In the genomic region with DNA sequence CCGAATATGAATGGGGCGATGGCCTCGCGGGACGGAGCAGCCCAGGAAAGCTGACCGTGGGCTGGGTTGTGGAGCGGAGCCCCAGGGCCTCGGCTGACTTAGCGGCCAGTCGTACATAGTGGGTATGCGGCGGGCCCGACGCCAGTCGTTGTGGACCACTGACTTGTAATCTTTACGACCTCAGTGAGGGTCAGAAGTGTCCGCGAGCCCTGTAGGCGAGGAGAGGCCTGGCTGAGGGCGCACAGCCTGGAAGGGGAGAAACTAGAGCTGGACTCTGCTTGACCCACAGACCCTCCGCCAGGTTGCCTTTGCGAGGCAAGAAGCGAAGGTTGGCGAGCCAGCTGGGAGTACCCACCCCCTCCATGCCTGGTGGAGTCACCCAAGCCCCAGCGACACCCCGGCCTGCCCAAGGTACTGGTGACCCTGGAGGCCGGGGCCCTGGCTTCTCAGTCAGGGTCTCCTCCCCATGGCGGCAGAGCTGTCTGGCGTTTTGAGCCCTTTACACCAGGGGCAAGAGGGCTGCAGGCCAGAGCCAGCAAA, we compare ENCODE assay signal across 8 cellular contexts. TPM values are rescaled to one million over a fixed set of nuclear protein-coding genes. Genes with fewer than 3 reads are reported as not detected.
DNase-seq lines count a peak whose midpoint lies in the region; ATAC-seq lines count a peak whose summit lies in the region.

No MANE protein-coding gene starts in this region.

- in situ Hi-C loops in ACHN (cut with HindIII; ENCODE audit: low pct_ligation_motif_present, low pct_unique_long_range_greater_than_20kb, low sequenced_read_pairs) = no loop called here

- H3K9me3 ChIP-seq in CD4-positive, alpha-beta memory T cell (ENCODE audit: control insufficient read depth in 1 of 2, low read length in 2 of 2) = no peaks in the 10 kb centered on the region
- no peaks in the 10 kb centered on the region for H3K9me3 ChIP-seq in muscle layer of colon (ENCODE audit: low read length)

- peak overlapping the region; percentile 94 for H3K27ac ChIP-seq in CD4-positive, alpha-beta memory T cell (ENCODE audit: low read depth, low read length)
- H3K27ac ChIP-seq in cingulate gyrus (ENCODE audit: low read depth, low read length) = peak overlapping the region; percentile 100
- H3K27ac ChIP-seq in muscle layer of colon (ENCODE audit: low read depth, low read length) = peak overlapping the region; percentile 85

- peak overlapping the region; percentile 98 for H3K9ac ChIP-seq in muscle layer of colon (ENCODE audit: low read length)

- peaks cover 5% of the 10 kb centered on the region for H3K27me3 ChIP-seq in CD4-positive, alpha-beta memory T cell (ENCODE audit: insufficient read depth, low read length)
- H3K27me3 ChIP-seq in muscle layer of colon (ENCODE audit: control insufficient read depth in 1 of 2, insufficient read depth in 2 of 2, low read length in 2 of 2) = no peaks in the 10 kb centered on the region

- no peak for ATAC-seq in HG03135 (IDR thresholded peaks at IDR 0.05; ENCODE audit: unreplicated experiment)

- POLR2A ChIA-PET in CD4-positive, alpha-beta memory T cell (lab: Charles Lee; ENCODE audit: partially characterized antibody) = interaction anchor here (0.6 to 4.2 kb wide), 21 partner anchors 13 to 414 kb away, joined by 3 to 32 read pairs (median 4); a partner anchor contains a TSS

- H3K36me3 ChIP-seq in CD4-positive, alpha-beta memory T cell (ENCODE audit: insufficient read depth, low read length) = no peaks in the 10 kb centered on the region
- H3K36me3 ChIP-seq in muscle layer of colon (ENCODE audit: insufficient read depth, low read length) = no peaks in the 10 kb centered on the region

- no peak for DNase-seq in CD4-positive, alpha-beta memory T cell
- no peak for DNase-seq in Jurkat, Clone E6-1 (ENCODE audit: low read depth, low spot score)
- DNase-seq in ACHN = no peak
- no peak for DNase-seq in CD1c-positive myeloid dendritic cell (ENCODE audit: extremely low spot score)
- no peak for DNase-seq in cerebellum (ENCODE audit: low spot score)

- H3K9me3 Mint-ChIP-seq in CD4-positive, alpha-beta memory T cell = no peaks in the 10 kb centered on the region

- peak overlapping the region; percentile 63 to 87 for H3K4me3 ChIP-seq in CD4-positive, alpha-beta memory T cell (ENCODE audit: low read length in 2 of 2)
- H3K4me3 ChIP-seq in Jurkat, Clone E6-1 (ENCODE audit: low read length) = peak overlapping the region; percentile 96
- H3K4me3 ChIP-seq in muscle layer of colon (ENCODE audit: low read depth in 1 of 2, low read length in 2 of 2) = peak overlapping the region; percentile 85 to 99

- peaks cover 6 to 31% (median 21%) of the 10 kb centered on the region in 4 donors for H3K4me1 Mint-ChIP-seq in CD4-positive, alpha-beta memory T cell

- peaks cover 13% of the 10 kb centered on the region for H3K4me1 ChIP-seq in CD4-positive, alpha-beta memory T cell (ENCODE audit: insufficient read depth, low read length)
- H3K4me1 ChIP-seq in muscle layer of colon (ENCODE audit: insufficient read depth, low read length) = peaks cover 13% of the 10 kb centered on the region

- peak overlapping the region; percentile 99 to 100 (median 100) for H3K27ac Mint-ChIP-seq in CD4-positive, alpha-beta memory T cell

- intact Hi-C loops in CD4-positive, alpha-beta memory T cell (cut with micrococcal nuclease) = loop anchor here (1.0 to 5.0 kb wide), 9 partner anchors 16 to 644 kb away; a partner anchor contains a TSS

- H3K36me3 Mint-ChIP-seq in CD4-positive, alpha-beta memory T cell = peaks cover 0 to 12% of the 10 kb centered on the region in 2 donors

- H3K27me3 Mint-ChIP-seq in CD4-positive, alpha-beta memory T cell = peaks cover 3 to 14% of the 10 kb centered on the region in 2 donors

- CTCF ChIA-PET in CD4-positive, alpha-beta memory T cell (lab: Charles Lee; ENCODE audit: partially characterized antibody) = interaction anchor here (0.9 to 1.6 kb wide), 6 partner anchors 10 to 241 kb away, joined by 3 to 6 read pairs (median 4); a partner anchor contains a TSS

- peak overlapping the region; percentile 92 to 99 (median 96) for H3K4me3 Mint-ChIP-seq in CD4-positive, alpha-beta memory T cell

RNA-seq across cellular contexts. Expression of a gene that starts 15.6 kb away (rescaled TPM):
- total RNA-seq in CD4-positive, alpha-beta memory T cell = 100 to 1,000 TPM; 314 to 318 TPM
- 10 to 100 TPM; 19.6 to 60.8 TPM for polyA plus RNA-seq in CD4-positive, alpha-beta memory T cell
- polyA plus RNA-seq in Jurkat, Clone E6-1 (2012; ENCODE audit: insufficient read depth, insufficient read length) = 146 TPM
- total RNA-seq in cerebellum = 595 TPM
